ENCODE assay signal across 17 cellular contexts in the genomic region with DNA sequence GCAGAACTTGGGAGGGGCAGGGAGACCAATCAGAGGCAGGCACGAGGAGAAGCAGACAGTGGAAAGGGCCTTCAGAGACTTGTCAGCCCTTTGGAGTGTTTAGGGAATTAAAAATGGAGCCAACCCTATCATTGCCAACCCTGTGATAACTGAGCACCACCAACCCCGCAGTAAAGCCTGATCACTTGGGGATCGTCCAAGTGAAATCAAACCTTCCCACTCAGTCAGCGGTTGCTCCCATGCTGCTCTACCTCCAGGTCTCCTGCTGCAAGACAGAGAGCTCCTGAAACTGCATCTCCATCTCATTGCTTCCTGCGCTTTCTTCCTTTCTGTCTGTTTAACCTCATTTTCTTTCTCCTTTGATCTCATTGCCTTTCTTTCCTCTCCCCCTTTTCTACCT. TPM values are rescaled to one million over a fixed set of nuclear protein-coding genes. Genes with fewer than 3 reads are reported as not detected.
DNase-seq lines count a peak whose midpoint lies in the region; ATAC-seq and TF ChIP-seq lines count a peak whose summit lies in the region.
"Had no signal": no experiment of that assay in that cellular context is flagged by ENCODE, and none has a peak within 500 bp of the region (broad histone marks: within the 10 kb centered on the region; RNA-seq: fewer than 3 reads in every experiment).

No MANE protein-coding gene starts in this region.

- TF ChIP-seq EP300 in suprapubic skin (IDR thresholded peaks at IDR 0.05) (no peak), upper lobe of left lung (IDR thresholded peaks at IDR 0.05) (no peak)

- BruUV-seq in MCF 10A (replicated peaks; lab: Mats Ljungman, UMichigan), result no TSS peak

- H3K4me2 ChIP-seq in BLaER1 (peak overlapping the region; percentile 53; the same call in 1 of the 2 replicates), Loucy (ENCODE audit: low read depth, low read length, poor library complexity, severe bottlenecking) (peak overlapping the region; percentile 73)

- H3K9me3 ChIP-seq in BLaER1, result no peaks in the 10 kb centered on the region
- no peaks in the 10 kb centered on the region for H3K9me3 ChIP-seq in Loucy (ENCODE audit: insufficient read depth, low read depth, low read length)
- H3K9me3 ChIP-seq in lower lobe of right lung, result no peaks in the 10 kb centered on the region
- no peaks in the 10 kb centered on the region for H3K9me3 ChIP-seq in suprapubic skin
- H3K9me3 ChIP-seq in breast epithelium, result no peaks in the 10 kb centered on the region
- H3K9me3 ChIP-seq in upper lobe of left lung, result no peaks in the 10 kb centered on the region

- no peaks in the 10 kb centered on the region for H3K79me2 ChIP-seq in Loucy (ENCODE audit: insufficient read depth, low read length)

- TF ChIP-seq CTCF in Loucy (conservative IDR thresholded peaks at IDR 0.05; ENCODE audit: low read length), result no peak
- TF ChIP-seq CTCF in lower lobe of right lung (IDR thresholded peaks at IDR 0.05), result no peak
- no peak for TF ChIP-seq CTCF in suprapubic skin (IDR thresholded peaks at IDR 0.05)
- no peak for TF ChIP-seq CTCF in breast epithelium (IDR thresholded peaks at IDR 0.05)
- TF ChIP-seq CTCF in upper lobe of left lung (IDR thresholded peaks at IDR 0.05), result no peak
- TF ChIP-seq CTCF in MCF 10A (IDR thresholded peaks at IDR 0.05; ENCODE audit: unreplicated experiment), result no peak

- H3K9ac ChIP-seq in BLaER1 (no peak overlapping the region), Loucy (ENCODE audit: low read depth, low read length, poor library complexity, severe bottlenecking) (no peak overlapping the region)

- H2AFZ ChIP-seq in Loucy (ENCODE audit: low read length), result no peak overlapping the region

- POLR2A ChIA-PET in MCF 10A (lab: Yijun Ruan, JAX), result interaction anchor here (1.5 kb wide), 1 partner anchor 11 kb away, joined by 3 read pairs; no protein-coding TSS in a partner anchor

- no peak for DNase-seq in lower lobe of right lung
- DNase-seq in suprapubic skin (ENCODE audit: low spot score in 2 of 2), result no peak
- DNase-seq in breast epithelium (ENCODE audit: low spot score in 2 of 2), result no peak
- no peak for DNase-seq in upper lobe of left lung
- DNase-seq in MCF 10A (ENCODE audit: unreplicated experiment), result no peak
- DNase-seq: ACHN; Calu3; CD8-positive, alpha-beta T cell; DMS79 treated with DMSO at 0.1 percent for 48 hours; GF-D8; GOT3; H7; HFFc6; IMR-90 had no signal

- no peak overlapping the region for H3K27ac Mint-ChIP-seq in MCF 10A (ENCODE audit: low read depth, unreplicated experiment)
- H3K27ac Mint-ChIP-seq: CD8-positive, alpha-beta T cell; HFFc6 had no signal

- H3K4me3 ChIP-seq in BLaER1 (no peak overlapping the region), Loucy (ENCODE audit: low read length, poor library complexity, severe bottlenecking) (no peak overlapping the region), lower lobe of right lung (peak overlapping the region; percentile 4), suprapubic skin (peak overlapping the region; percentile 10), breast epithelium (peak overlapping the region in 1 of 3 donors; percentile 20), upper lobe of left lung (peak overlapping the region in 1 of 4 donors; percentile 16)

- H4K20me1 ChIP-seq in BLaER1 (peaks cover 12% of the 10 kb centered on the region; the same call in 1 of the 2 replicates), Loucy (ENCODE audit: insufficient read depth, low read length, poor library complexity, severe bottlenecking) (no peaks in the 10 kb centered on the region)

- no peaks in the 10 kb centered on the region for H3K9me3 Mint-ChIP-seq in MCF 10A (ENCODE audit: unreplicated experiment)
- H3K9me3 Mint-ChIP-seq: CD8-positive, alpha-beta T cell; HFFc6 had no signal

- H3K27me3 Mint-ChIP-seq in MCF 10A (ENCODE audit: insufficient read depth, unreplicated experiment), result no peaks in the 10 kb centered on the region

- CTCF ChIA-PET in MCF 10A (lab: Yijun Ruan, JAX), result interaction anchor here (0.6 to 12.7 kb wide), 7 partner anchors 10 to 575 kb away, joined by 3 to 386 read pairs (median 100); partner anchors contain the start of genes ACKR1 and CADM3

- intact Hi-C loops in lower lobe of right lung (cut with DNase I) (no loop called here), breast epithelium (cut with DNase I; ENCODE audit: low total_unique reads) (no loop called here), MCF 10A (cut with micrococcal nuclease) (no loop called here)

- WGBS in suprapubic skin, result 65% methylated on average over 5 of the region's 5 CpGs
- 70 to 84% methylated on average over 5 of the region's 5 CpGs for WGBS in upper lobe of left lung, 2 donors

- peaks cover 94% of the 10 kb centered on the region for H3K36me3 Mint-ChIP-seq in MCF 10A (ENCODE audit: insufficient read depth, unreplicated experiment)
- H3K36me3 Mint-ChIP-seq: CD8-positive, alpha-beta T cell had no signal

- no peak overlapping the region for H3K27ac ChIP-seq in BLaER1
- no peak overlapping the region for H3K27ac ChIP-seq in lower lobe of right lung
- no peak overlapping the region for H3K27ac ChIP-seq in suprapubic skin
- H3K27ac ChIP-seq in breast epithelium, result no peak overlapping the region
- H3K27ac ChIP-seq in upper lobe of left lung, result no peak overlapping the region

- ATAC-seq in lower lobe of right lung, result no peak
- no peak for ATAC-seq in upper lobe of left lung (ENCODE audit: low FRiP score in 2 of 2)
- ATAC-seq: CD8-positive, alpha-beta T cell; HCT116 had no signal

- no peaks in the 10 kb centered on the region for H3K9me2 ChIP-seq in Loucy (replicated peaks; ENCODE audit: low read depth, low read length)

- no peak for TF ChIP-seq POLR2A in suprapubic skin (IDR thresholded peaks at IDR 0.05)
- TF ChIP-seq POLR2A in breast epithelium (IDR thresholded peaks at IDR 0.05), result no peak
- TF ChIP-seq POLR2A in upper lobe of left lung (IDR thresholded peaks at IDR 0.05), result no peak

- H3F3A ChIP-seq in Loucy (ENCODE audit: low read depth), result no peaks in the 10 kb centered on the region

- peaks cover 44% of the 10 kb centered on the region for H3K4me1 Mint-ChIP-seq in MCF 10A (ENCODE audit: insufficient read depth, unreplicated experiment)

- peaks cover 17% of the 10 kb centered on the region for H3K4me1 ChIP-seq in BLaER1
- peaks cover 33% of the 10 kb centered on the region for H3K4me1 ChIP-seq in Loucy (ENCODE audit: insufficient read depth, low read length, poor library complexity, severe bottlenecking)
- H3K4me1 ChIP-seq in lower lobe of right lung, result peaks cover 3% of the 10 kb centered on the region
- H3K4me1 ChIP-seq in suprapubic skin, result no peaks in the 10 kb centered on the region
- no peaks in the 10 kb centered on the region for H3K4me1 ChIP-seq in breast epithelium
- H3K4me1 ChIP-seq in upper lobe of left lung, result peaks cover 5 to 25% (median 12%) of the 10 kb centered on the region in 4 donors

- H3K36me3 ChIP-seq in BLaER1 (no peaks in the 10 kb centered on the region), Loucy (ENCODE audit: insufficient read depth, low read length) (no peaks in the 10 kb centered on the region), lower lobe of right lung (no peaks in the 10 kb centered on the region), suprapubic skin (no peaks in the 10 kb centered on the region), breast epithelium (no peaks in the 10 kb centered on the region), upper lobe of left lung (no peaks in the 10 kb centered on the region)

- no peak overlapping the region for H3K4me3 Mint-ChIP-seq in MCF 10A (ENCODE audit: unreplicated experiment)
- H3K4me3 Mint-ChIP-seq: CD8-positive, alpha-beta T cell; HFFc6 had no signal

- H3K27me3 ChIP-seq in BLaER1 (peaks cover 9% of the 10 kb centered on the region; the same call in 1 of the 2 replicates), Loucy (ENCODE audit: insufficient read depth, low read length, poor library complexity, severe bottlenecking) (no peaks in the 10 kb centered on the region), lower lobe of right lung (ENCODE audit: low read depth) (peaks cover 11% of the 10 kb centered on the region), suprapubic skin (peaks cover 19% of the 10 kb centered on the region), breast epithelium (no peaks in the 10 kb centered on the region), upper lobe of left lung (no peaks in the 10 kb centered on the region)

RNA-seq across cellular contexts. Expression of gene ACKR1, which starts 4.8 kb away (rescaled TPM):
- total RNA-seq in lower lobe of right lung, result 30.4 TPM
- 100 to 1,000 TPM in 1 of 4 donors, 10 to 100 TPM in 3; 34.7 to 117 (median 41.4) TPM for total RNA-seq in suprapubic skin
- 10 to 100 TPM; 32.3 to 83.2 (median 81.9) TPM for total RNA-seq in breast epithelium
- total RNA-seq in upper lobe of left lung, result 100 to 1,000 TPM in 1 of 6 donors, 10 to 100 TPM in 4, 1 to 10 TPM in 1; 2.1 to 133 (median 38.4) TPM
- 45.6 and 47.6 TPM in 2 replicates for total RNA-seq in MCF 10A (2022)
- total RNA-seq: Calu3; CD8-positive, alpha-beta T cell; H7; HFFc6; IMR-90 had no signal

RNA-seq across cellular contexts. Expression of gene CADM3, which starts 28.5 kb away (rescaled TPM):
- 8.8 TPM for total RNA-seq in lower lobe of right lung
- 1 to 10 TPM; 4.3 to 9.8 (median 7.9) TPM for total RNA-seq in suprapubic skin
- total RNA-seq in breast epithelium, result 10 to 100 TPM in 2 of 3 donors, 1 to 10 TPM in 1; 5.2 to 22.6 (median 15.2) TPM
- 10 to 100 TPM in 1 of 6 donors, 1 to 10 TPM in 4, under 1 TPM in 1; 0.98 to 16.0 (median 2.0) TPM for total RNA-seq in upper lobe of left lung
- 207 and 222 TPM in 2 replicates for total RNA-seq in MCF 10A (2022)
- total RNA-seq: Calu3; CD8-positive, alpha-beta T cell; IMR-90 had no signal

Comparison
In these comparisons a context has a peak if more than half of its experiments do, and no peak if none do; other contexts are left out.
1. H3K4me3 ChIP-seq: peak in lower lobe of right lung (single experiment) and suprapubic skin (single experiment); none in BLaER1 (single experiment) and Loucy (single experiment).